20 cellular contexts compared by ENCODE assay signal in the genomic region with DNA sequence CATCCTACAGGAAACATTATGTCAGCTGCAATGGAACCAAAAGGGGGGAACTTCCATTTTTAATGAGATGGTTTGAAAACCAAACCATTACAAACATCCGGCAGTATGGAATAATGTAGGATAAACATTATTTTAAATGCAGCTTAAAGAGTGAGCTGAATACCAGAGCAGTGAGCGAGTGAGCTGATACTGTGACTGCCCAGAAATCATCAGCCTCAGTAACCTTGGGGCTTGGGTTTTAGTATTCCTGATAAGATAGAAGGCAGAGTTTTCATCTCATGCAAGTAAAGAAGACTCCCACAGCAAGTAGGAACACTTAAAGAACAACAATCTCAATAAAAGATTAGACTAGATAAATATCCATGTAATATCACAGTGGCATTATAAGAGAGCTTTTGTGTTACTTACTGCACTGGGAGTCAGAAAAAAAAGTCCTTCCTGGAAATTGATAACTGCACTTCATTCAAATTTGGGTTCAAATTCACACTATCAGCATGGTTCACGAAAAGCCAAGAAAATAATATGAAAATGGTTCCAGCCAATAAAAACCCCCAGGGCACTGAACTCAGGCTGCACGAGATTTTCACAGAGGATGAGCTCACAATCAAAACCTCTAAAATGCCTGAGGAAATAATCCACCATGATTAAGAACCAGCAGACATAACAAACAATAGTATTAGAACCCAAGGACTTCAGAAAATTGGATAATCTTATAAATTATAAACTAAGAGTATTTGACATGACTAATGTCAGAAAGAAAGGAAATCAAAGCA.
A peak's percentile ranks its signal among the peaks of the same experiment; 100 is the strongest.
DNase-seq lines count a peak whose midpoint lies in the region; ATAC-seq and TF ChIP-seq lines count a peak whose summit lies in the region.
"Had no signal": no experiment of that assay in that cellular context is flagged by ENCODE, and none has a peak within 500 bp of the region (broad histone marks: within the 10 kb centered on the region; RNA-seq: fewer than 3 reads in every experiment).

No MANE protein-coding gene starts in this region.

- no peak overlapping the region for H3K4me2 ChIP-seq in SK-N-SH

- TF ChIP-seq RAD21 in SK-N-SH (IDR thresholded peaks at IDR 0.05; ENCODE audit: low read length): no peak

- H3K9me3 Mint-ChIP-seq in T-cell: no peaks in the 10 kb centered on the region

- no peak overlapping the region for H3K4me3 Mint-ChIP-seq in T-cell
- H3K4me3 Mint-ChIP-seq: H9 had no signal

- no peak overlapping the region for H3K4me3 ChIP-seq in SK-N-SH (ENCODE audit: low read depth in 2 of 2, low read length in 1 of 2)
- no peak overlapping the region for H3K4me3 ChIP-seq in adipocyte (ENCODE audit: low read length)
- H3K4me3 ChIP-seq in foreskin fibroblast (ENCODE audit: low read depth in 1 of 2, low read length in 2 of 2): no peak overlapping the region
- no peak overlapping the region for H3K4me3 ChIP-seq in tibial artery

- H4K20me1 ChIP-seq in SK-N-SH (ENCODE audit: insufficient read depth): no peaks in the 10 kb centered on the region

- no peaks in the 10 kb centered on the region for H3K9me2 ChIP-seq in SK-N-SH

- H3K36me3 Mint-ChIP-seq in T-cell: no peaks in the 10 kb centered on the region

- H3K27ac Mint-ChIP-seq in T-cell: no peak overlapping the region
- H3K27ac Mint-ChIP-seq: H9 had no signal

- CTCF ChIA-PET in SK-N-SH (lab: Yijun Ruan, JAX) (interaction anchor here (0.9 to 3.2 kb wide), 2 partner anchors 8 to 235 kb away, joined by 3 to 17 read pairs; no protein-coding TSS in a partner anchor), T-cell (lab: Charles Lee) (interaction anchor here in 1 of 2 donors (0.6 kb wide), 1 partner anchor 1593 kb away, joined by 3 read pairs; no protein-coding TSS in a partner anchor)

- intact Hi-C loops in tibial artery (cut with DNase I; ENCODE audit: low total_unique reads): no loop called here

- TF ChIP-seq CTCF in SK-N-SH (IDR thresholded peaks at IDR 0.05) (no peak), foreskin fibroblast (IDR thresholded peaks at IDR 0.05; ENCODE audit: low read depth, low read length) (no peak), tibial artery (IDR thresholded peaks at IDR 0.05) (no peak)

- POLR2A ChIA-PET in SK-N-SH (lab: Yijun Ruan, JAX) (no interaction called here), T-cell (lab: Charles Lee) (no interaction called here)

- H3F3A ChIP-seq in SK-N-SH (replicated peaks; ENCODE audit: insufficient read depth): no peaks in the 10 kb centered on the region

- ATAC-seq in SK-N-SH treated with all-trans-retinoic acid at 6 μM for 48 hours (no peak), T-cell (replicated peaks in 1 of 4) (no peak)

- H2AFZ ChIP-seq in SK-N-SH (ENCODE audit: low read depth): peak overlapping the region; percentile 49; the same call in 1 of the 2 replicates

- H3K36me3 ChIP-seq in SK-N-SH (replicated peaks in 1 of 2; ENCODE audit: control insufficient read depth in 1 of 2, insufficient read depth in 2 of 2, low read length in 1 of 2): no peaks in the 10 kb centered on the region
- H3K36me3 ChIP-seq in adipocyte (ENCODE audit: control insufficient read depth, insufficient read depth, low read length, severe bottlenecking): no peaks in the 10 kb centered on the region
- H3K36me3 ChIP-seq in tibial artery: no peaks in the 10 kb centered on the region

- no peak overlapping the region for H3K27ac ChIP-seq in SK-N-SH (ENCODE audit: low read depth in 2 of 2, low read length in 1 of 2)
- H3K27ac ChIP-seq in tibial artery: no peak overlapping the region
- H3K27ac ChIP-seq: 22Rv1, C4-2B had no signal

- H3K27me3 Mint-ChIP-seq in T-cell: peaks cover 12 to 16% of the 10 kb centered on the region in 2 donors

- DNase-seq in SK-N-SH (no peak), adipocyte (ENCODE audit: low read depth) (peak; percentile 33), foreskin fibroblast (peak; percentile 23 to 64), NCI-H1105 (lab: John Stamatoyannopoulos, UW) (no peak), tibial artery (no peak), T-cell (no peak), kidney glomerular epithelial cell (lab: John Stamatoyannopoulos, UW) (no peak)
- DNase-seq: COR-L47, DMS153, H9, Kasumi-1, MV-4-11, NCI-H1436 treated with DMSO at 0.1 percent for 48 hours, NCI-H2081 treated with DMSO at 0.1 percent for 48 hours, NCI-H2227 treated with DMSO at 0.1 percent for 48 hours, NCI-H526, OCI-M1 had no signal

- H3K27me3 ChIP-seq in SK-N-SH (ENCODE audit: insufficient read depth) (no peaks in the 10 kb centered on the region), adipocyte (replicated peaks; ENCODE audit: control insufficient read depth, insufficient read depth, low read length) (no peaks in the 10 kb centered on the region), tibial artery (no peaks in the 10 kb centered on the region)

- H3K9ac ChIP-seq in SK-N-SH (no peak overlapping the region), adipocyte (ENCODE audit: low read length) (no peak overlapping the region)

- H3K4me1 ChIP-seq in SK-N-SH (ENCODE audit: control insufficient read depth in 1 of 2, insufficient read depth in 2 of 2, low read depth in 1 of 2, low read length in 1 of 2) (peaks cover 0 to 11% of the 10 kb centered on the region in 2 experiments; a peak in 1 of 4 replicates), adipocyte (ENCODE audit: control insufficient read depth, insufficient read depth, low read length) (peaks cover 8% of the 10 kb centered on the region), tibial artery (peaks cover 0 to 18% (median 16%) of the 10 kb centered on the region in 4 donors)

- no peaks in the 10 kb centered on the region for H3K9me3 ChIP-seq in SK-N-SH
- H3K9me3 ChIP-seq in adipocyte (ENCODE audit: control insufficient read depth, low read length): no peaks in the 10 kb centered on the region
- H3K9me3 ChIP-seq in tibial artery: no peaks in the 10 kb centered on the region

- WGBS in SK-N-SH (ENCODE audit: low lambda C conversion rate): 77% methylated on average over 4 of the region's 4 CpGs

- H3K4me1 Mint-ChIP-seq in T-cell: peaks cover 0 to 6% (median 2%) of the 10 kb centered on the region in 3 donors

- TF ChIP-seq EP300 in SK-N-SH (IDR thresholded peaks at IDR 0.05; ENCODE audit: borderline replicate concordance in 1 of 2, low read depth in 1 of 2, low read length in 1 of 2): no peak

- no peaks in the 10 kb centered on the region for H3K79me2 ChIP-seq in SK-N-SH (ENCODE audit: insufficient read depth)

TF ChIP-seq in SK-N-SH, 30 proteins besides CTCF, POLR2A, EP300 and RAD21 (continues in another document):
- TF ChIP-seq MEF2A (IDR thresholded peaks at IDR 0.05; ENCODE audit: borderline replicate concordance, low read depth): no peak
- TF ChIP-seq JUND (IDR thresholded peaks at IDR 0.05): no peak
- no peak for TF ChIP-seq POLR2AphosphoS5 (IDR thresholded peaks at IDR 0.05; ENCODE audit: low read depth, low read length)
- TF ChIP-seq, protein P1, sequence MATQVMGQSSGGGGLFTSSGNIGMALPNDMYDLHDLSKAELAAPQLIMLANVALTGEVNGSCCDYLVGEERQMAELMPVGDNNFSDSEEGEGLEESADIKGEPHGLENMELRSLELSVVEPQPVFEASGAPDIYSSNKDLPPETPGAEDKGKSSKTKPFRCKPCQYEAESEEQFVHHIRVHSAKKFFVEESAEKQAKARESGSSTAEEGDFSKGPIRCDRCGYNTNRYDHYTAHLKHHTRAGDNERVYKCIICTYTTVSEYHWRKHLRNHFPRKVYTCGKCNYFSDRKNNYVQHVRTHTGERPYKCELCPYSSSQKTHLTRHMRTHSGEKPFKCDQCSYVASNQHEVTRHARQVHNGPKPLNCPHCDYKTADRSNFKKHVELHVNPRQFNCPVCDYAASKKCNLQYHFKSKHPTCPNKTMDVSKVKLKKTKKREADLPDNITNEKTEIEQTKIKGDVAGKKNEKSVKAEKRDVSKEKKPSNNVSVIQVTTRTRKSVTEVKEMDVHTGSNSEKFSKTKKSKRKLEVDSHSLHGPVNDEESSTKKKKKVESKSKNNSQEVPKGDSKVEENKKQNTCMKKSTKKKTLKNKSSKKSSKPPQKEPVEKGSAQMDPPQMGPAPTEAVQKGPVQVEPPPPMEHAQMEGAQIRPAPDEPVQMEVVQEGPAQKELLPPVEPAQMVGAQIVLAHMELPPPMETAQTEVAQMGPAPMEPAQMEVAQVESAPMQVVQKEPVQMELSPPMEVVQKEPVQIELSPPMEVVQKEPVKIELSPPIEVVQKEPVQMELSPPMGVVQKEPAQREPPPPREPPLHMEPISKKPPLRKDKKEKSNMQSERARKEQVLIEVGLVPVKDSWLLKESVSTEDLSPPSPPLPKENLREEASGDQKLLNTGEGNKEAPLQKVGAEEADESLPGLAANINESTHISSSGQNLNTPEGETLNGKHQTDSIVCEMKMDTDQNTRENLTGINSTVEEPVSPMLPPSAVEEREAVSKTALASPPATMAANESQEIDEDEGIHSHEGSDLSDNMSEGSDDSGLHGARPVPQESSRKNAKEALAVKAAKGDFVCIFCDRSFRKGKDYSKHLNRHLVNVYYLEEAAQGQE (IDR thresholded peaks at IDR 0.05; ENCODE audit: low read depth, low read length): no peak

TF ChIP-seq in SK-N-SH treated with all-trans-retinoic acid at 6 μM for 48 hours, 23 proteins besides CTCF, POLR2A, EP300 and RAD21:
- TF ChIP-seq ARNTL (CRISPR knock-in tag; IDR thresholded peaks at IDR 0.05; ENCODE audit: borderline replicate concordance, low read depth) (no peak), SNAI2 (CRISPR knock-in tag; IDR thresholded peaks at IDR 0.05) (no peak), TOX (CRISPR knock-in tag; IDR thresholded peaks at IDR 0.05; ENCODE audit: borderline replicate concordance) (no peak)
- TF ChIP-seq, protein P2, sequence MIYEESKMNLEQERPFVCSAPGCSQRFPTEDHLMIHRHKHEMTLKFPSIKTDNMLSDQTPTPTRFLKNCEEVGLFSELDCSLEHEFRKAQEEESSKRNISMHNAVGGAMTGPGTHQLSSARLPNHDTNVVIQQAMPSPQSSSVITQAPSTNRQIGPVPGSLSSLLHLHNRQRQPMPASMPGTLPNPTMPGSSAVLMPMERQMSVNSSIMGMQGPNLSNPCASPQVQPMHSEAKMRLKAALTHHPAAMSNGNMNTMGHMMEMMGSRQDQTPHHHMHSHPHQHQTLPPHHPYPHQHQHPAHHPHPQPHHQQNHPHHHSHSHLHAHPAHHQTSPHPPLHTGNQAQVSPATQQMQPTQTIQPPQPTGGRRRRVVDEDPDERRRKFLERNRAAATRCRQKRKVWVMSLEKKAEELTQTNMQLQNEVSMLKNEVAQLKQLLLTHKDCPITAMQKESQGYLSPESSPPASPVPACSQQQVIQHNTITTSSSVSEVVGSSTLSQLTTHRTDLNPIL (CRISPR knock-in tag; IDR thresholded peaks at IDR 0.05; ENCODE audit: low read depth): no peak

Comparison
In these comparisons a context has a peak if more than half of its experiments do, and no peak if none do; other contexts are left out.
1. DNase-seq: peak in adipocyte (single experiment) and foreskin fibroblast (2 of 2); none in SK-N-SH (single experiment), NCI-H1105 (single experiment), tibial artery (0 of 2), T-cell (0 of 34) and kidney glomerular epithelial cell (single experiment).